8 cellular contexts compared by ENCODE assay signal in genomic region chr12:96061864-96062453, GRCh38. TPM values are rescaled to one million over a fixed set of nuclear protein-coding genes. Genes with fewer than 3 reads are reported as not detected.
DNase-seq lines count a peak whose midpoint lies in the region; ATAC-seq and TF ChIP-seq lines count a peak whose summit lies in the region.

No MANE protein-coding gene starts in this region.

- no peak overlapping the region for H3K4me3 Mint-ChIP-seq in activated CD8-positive, alpha-beta T cell treated with anti-CD3 and anti-CD28 coated beads, Interleukin-2, amount 10 ng/mL, durations not matched to agents 7 days and 5 days
- H3K4me3 Mint-ChIP-seq in endodermal cell, result no peak overlapping the region

- H3K9me3 Mint-ChIP-seq in activated CD8-positive, alpha-beta T cell treated with anti-CD3 and anti-CD28 coated beads, Interleukin-2, amount 10 ng/mL, durations not matched to agents 7 days and 5 days (ENCODE audit: insufficient read depth), result no peaks in the 10 kb centered on the region
- H3K9me3 Mint-ChIP-seq in endodermal cell, result peaks cover 3% of the 10 kb centered on the region

- CTCF ChIA-PET in activated CD8-positive, alpha-beta T cell treated with anti-CD3 and anti-CD28 coated beads, Interleukin-2, amount 10 ng/mL, durations not matched to agents 7 days and 5 days (lab: Charles Lee), result interaction anchor here (1.0 to 3.5 kb wide), 6 partner anchors 9 to 454 kb away, joined by 3 to 60 read pairs (median 12); no protein-coding TSS in a partner anchor

- no peaks in the 10 kb centered on the region for H3K36me3 ChIP-seq in BE2C
- H3K36me3 ChIP-seq in endodermal cell (ENCODE audit: control insufficient read depth, insufficient read depth, low read length), result no peaks in the 10 kb centered on the region

- DNase-seq in BE2C, result peak; percentile 78
- DNase-seq in NCI-H82 treated with DMSO at 0.1 percent for 48 hours (lab: John Stamatoyannopoulos, UW; ENCODE audit: unreplicated experiment), result peak; percentile 59
- DNase-seq in activated CD8-positive, alpha-beta T cell treated with anti-CD3 and anti-CD28 coated beads, Interleukin-2, amount 10 ng/mL, durations not matched to agents 7 days and 5 days, result peak; percentile 85
- DNase-seq in endodermal cell, result peak; percentile 94
- DNase-seq in mucosa of gallbladder (ENCODE audit: low spot score), result peak; percentile 83
- peak; percentile 24 to 54 for DNase-seq in stimulated activated CD8-positive, alpha-beta memory T cell treated with anti-CD3 and anti-CD28 coated beads, Interleukin-7, amount 100 ng/mL, for 1 hour (ENCODE audit: low read depth in 2 of 2)

- H3K27ac ChIP-seq in endodermal cell (ENCODE audit: low read depth, low read length), result no peak overlapping the region

- no peaks in the 10 kb centered on the region for H3K27me3 Mint-ChIP-seq in activated CD8-positive, alpha-beta T cell treated with anti-CD3 and anti-CD28 coated beads, Interleukin-2, amount 10 ng/mL, durations not matched to agents 7 days and 5 days (ENCODE audit: low read depth)
- H3K27me3 Mint-ChIP-seq in endodermal cell (ENCODE audit: insufficient read depth), result no peaks in the 10 kb centered on the region

- H3K9me3 ChIP-seq in BE2C (no peaks in the 10 kb centered on the region), endodermal cell (ENCODE audit: control insufficient read depth, low read length) (peaks cover 4% of the 10 kb centered on the region)

- H3K4me1 ChIP-seq in BE2C (no peaks in the 10 kb centered on the region), endodermal cell (ENCODE audit: control insufficient read depth, insufficient read depth, low read length) (no peaks in the 10 kb centered on the region)

- no peaks in the 10 kb centered on the region for H3K36me3 Mint-ChIP-seq in activated CD8-positive, alpha-beta T cell treated with anti-CD3 and anti-CD28 coated beads, Interleukin-2, amount 10 ng/mL, durations not matched to agents 7 days and 5 days (ENCODE audit: low read depth)
- H3K36me3 Mint-ChIP-seq in endodermal cell (ENCODE audit: low read depth), result no peaks in the 10 kb centered on the region

- peak overlapping the region; percentile 5 for H3K27ac Mint-ChIP-seq in activated CD8-positive, alpha-beta T cell treated with anti-CD3 and anti-CD28 coated beads, Interleukin-2, amount 10 ng/mL, durations not matched to agents 7 days and 5 days
- no peak overlapping the region for H3K27ac Mint-ChIP-seq in endodermal cell

- POLR2A ChIA-PET in activated CD8-positive, alpha-beta T cell treated with anti-CD3 and anti-CD28 coated beads, Interleukin-2, amount 10 ng/mL, durations not matched to agents 7 days and 5 days (lab: Charles Lee), result no interaction called here

- ATAC-seq in GM18909 (IDR thresholded peaks at IDR 0.05; ENCODE audit: poor library complexity, unreplicated experiment), result peak; percentile 74
- peak; percentile 87 for ATAC-seq in HG03439 (IDR thresholded peaks at IDR 0.05; ENCODE audit: unreplicated experiment)
- peak; percentile 80 for ATAC-seq in activated CD8-positive, alpha-beta T cell treated with anti-CD3 and anti-CD28 coated beads, Interleukin-2, amount 10 ng/mL, durations not matched to agents 7 days and 5 days

- WGBS in endodermal cell (ENCODE audit: insufficient coverage in 1 of 2, insufficient read length in 1 of 2), 2 experiments, result 70 to 86% methylated on average over 1 to 4 of the region's 4 CpGs

- peaks cover 24% of the 10 kb centered on the region for H3K4me1 Mint-ChIP-seq in activated CD8-positive, alpha-beta T cell treated with anti-CD3 and anti-CD28 coated beads, Interleukin-2, amount 10 ng/mL, durations not matched to agents 7 days and 5 days (ENCODE audit: low read depth)
- H3K4me1 Mint-ChIP-seq in endodermal cell, result no peaks in the 10 kb centered on the region

- no peak overlapping the region for H3K9ac ChIP-seq in endodermal cell (ENCODE audit: extremely low read depth, low read length, poor library complexity, severe bottlenecking)

- H3K27me3 ChIP-seq in BE2C (no peaks in the 10 kb centered on the region), endodermal cell (ENCODE audit: control insufficient read depth, insufficient read depth, low read length, poor library complexity, severe bottlenecking) (no peaks in the 10 kb centered on the region)

- TF ChIP-seq CTCF in BE2C (IDR thresholded peaks at IDR 0.05; ENCODE audit: low read depth, low read length) (peak; percentile 89), endodermal cell (conservative IDR thresholded peaks at IDR 0.05) (peak; percentile 93)

- no peak overlapping the region for H3K4me3 ChIP-seq in BE2C (ENCODE audit: low read depth, low read length)
- H3K4me3 ChIP-seq in endodermal cell (ENCODE audit: low read length), result no peak overlapping the region

RNA-seq across cellular contexts. Expression of gene LTA4H, which starts 26.6 kb away (rescaled TPM):
- 15.8 TPM for polyA plus RNA-seq in BE2C (2012; ENCODE audit: insufficient read depth, insufficient read length, low read depth)
- total RNA-seq in activated CD8-positive, alpha-beta T cell treated with anti-CD3 and anti-CD28 coated beads, Interleukin-2, amount 10 ng/mL, durations not matched to agents 7 days and 5 days, result 10 to 100 TPM; 44.5 to 48.8 TPM
- total RNA-seq in endodermal cell (100 to 1,000 TPM; 112 to 141 TPM), mucosa of gallbladder (62.1 TPM)
- 132 TPM for polyA plus RNA-seq in endodermal cell (2013, experiment 1 of 2)
- polyA plus RNA-seq in endodermal cell (2013, experiment 2 of 2), result 110 TPM

Comparison
In these comparisons a context has a peak if more than half of its experiments do, and no peak if none do; other contexts are left out.
1. DNase-seq: peak in every context shown above with its lines; median percentile 94 in endodermal cell; 85 in activated CD8-positive, alpha-beta T cell treated with anti-CD3 and anti-CD28 coated beads, Interleukin-2, amount 10 ng/mL, durations not matched to agents 7 days and 5 days; 83 in mucosa of gallbladder; 78 in BE2C; 59 in NCI-H82 treated with DMSO at 0.1 percent for 48 hours; 39 in stimulated activated CD8-positive, alpha-beta memory T cell treated with anti-CD3 and anti-CD28 coated beads, Interleukin-7, amount 100 ng/mL, for 1 hour.